7 cellular contexts compared by ENCODE assay signal in the genomic region with DNA sequence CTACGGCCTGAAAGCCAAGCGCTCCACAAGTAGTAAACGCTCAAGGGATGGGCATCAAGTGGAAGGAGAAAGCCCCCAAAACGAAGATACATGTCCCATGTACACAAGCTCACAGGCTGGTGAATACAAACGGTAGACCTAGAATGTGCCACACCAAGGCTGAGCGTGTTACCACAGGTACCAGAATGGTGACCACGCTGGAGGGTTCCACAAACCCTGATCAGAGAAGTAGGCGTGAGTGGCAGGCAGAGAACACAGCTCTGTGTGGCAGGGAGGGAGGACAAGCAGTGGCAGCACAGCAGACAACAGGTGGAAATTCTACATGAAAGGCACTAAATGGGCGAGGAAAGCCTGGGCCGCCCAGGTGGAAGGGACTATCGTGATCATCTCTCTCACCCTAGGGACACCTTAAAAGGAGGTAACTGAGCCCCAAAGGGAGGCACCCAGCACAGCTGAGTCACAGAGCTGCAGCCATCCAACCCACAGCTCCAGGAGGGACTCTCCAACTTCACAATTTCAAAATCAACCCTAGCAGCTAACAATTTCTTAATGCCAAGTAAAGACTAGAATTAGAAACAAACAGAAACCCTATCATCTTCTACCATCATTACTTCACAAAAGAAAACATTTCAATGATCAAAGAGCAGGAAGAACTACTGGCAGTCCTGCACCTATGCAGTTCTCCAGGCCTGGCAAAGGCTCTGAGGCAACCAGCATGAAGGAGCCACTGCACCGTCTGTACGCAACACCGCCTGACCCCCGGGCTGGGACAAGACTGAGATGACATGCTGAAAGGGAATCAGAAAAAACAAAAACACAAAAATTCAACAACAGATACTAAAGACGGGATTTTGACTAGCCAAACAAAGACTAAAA. TPM values are rescaled to one million over a fixed set of nuclear protein-coding genes. Genes with fewer than 3 reads are reported as not detected.
"Had no signal": no experiment of that assay in that cellular context is flagged by ENCODE, and none has a peak within 500 bp of the region (broad histone marks: within the 10 kb centered on the region; RNA-seq: fewer than 3 reads in every experiment).

No MANE protein-coding gene starts in this region.

RNA-seq across cellular contexts. Expression of a gene that starts 32.7 kb away (rescaled TPM):
- total RNA-seq: RPMI7951 had no signal

RNA-seq across cellular contexts. Expression of a gene that starts 42.4 kb away (rescaled TPM):
- total RNA-seq: activated CD4-positive, alpha-beta memory T cell treated with anti-CD3 and anti-CD28 coated beads, Interleukin-2, amount 10 ng/mL, durations not matched to agents 7 days and 5 days; bronchial epithelial cell; cerebellum; LHCN-M2; NCI-H460; RPMI7951; WTC11 had no signal
